Comparison of ENCODE assay signal across 8 cellular contexts in genomic region chr5:112174959-112175594, GRCh38.
DNase-seq lines count a peak whose midpoint lies in the region; ATAC-seq, FAIRE-seq and TF ChIP-seq lines count a peak whose summit lies in the region.

No MANE protein-coding gene starts in this region.

- WGBS in body of pancreas, 2 donors: 18 to 21% methylated on average over 8 of the region's 8 CpGs

- DNase-seq in activated CD4-positive, CD25-positive, alpha-beta regulatory T cell treated with anti-CD3 and anti-CD28 coated beads, Interleukin-2, amount 50 U/mL, for 72 hours: no peak
- DNase-seq in OCI-M1 (lab: John Stamatoyannopoulos, UW): peak; percentile 88
- peak; percentile 21 to 40 (median 33) for DNase-seq in body of pancreas
- DNase-seq in stimulated activated naive CD8-positive, alpha-beta T cell treated with anti-CD3 and anti-CD28 coated beads, Interleukin-15, amount 100 ng/mL, for 72 hours: peak; percentile 28 to 35

- H3K4me1 ChIP-seq in body of pancreas: peaks cover 5% of the 10 kb centered on the region

- intact Hi-C loops in body of pancreas (cut with DNase I): no loop called here

- no peak for TF ChIP-seq EP300 in Ishikawa (IDR thresholded peaks at IDR 0.05; ENCODE audit: borderline replicate concordance)

- no peaks in the 10 kb centered on the region for H3K9me3 Mint-ChIP-seq in stimulated activated naive CD8-positive, alpha-beta T cell treated with anti-CD3 and anti-CD28 coated beads, Interleukin-15, amount 100 ng/mL, for 72 hours

- TF ChIP-seq POLR2A in body of pancreas (IDR thresholded peaks at IDR 0.05): no peak

- peak; percentile 82 for TF ChIP-seq RAD21 in Ishikawa (IDR thresholded peaks at IDR 0.05; ENCODE audit: low read depth)

- H3K27ac ChIP-seq in body of pancreas: no peak overlapping the region

- ATAC-seq in activated CD4-positive, CD25-positive, alpha-beta regulatory T cell treated with anti-CD3 and anti-CD28 coated beads, Interleukin-2, amount 50 U/mL, for 24 hours: peak; percentile 48 to 64
- ATAC-seq in GM21717 (IDR thresholded peaks at IDR 0.05; ENCODE audit: unreplicated experiment) (peak; percentile 86), body of pancreas (peak; percentile 79)
- ATAC-seq in stimulated activated naive CD8-positive, alpha-beta T cell treated with anti-CD3 and anti-CD28 coated beads, Interleukin-15, amount 100 ng/mL, for 72 hours: peak; percentile 87

- peak; percentile 22 to 69 (median 57) for TF ChIP-seq CTCF in body of pancreas (IDR thresholded peaks at IDR 0.05)

- H3K4me3 Mint-ChIP-seq in stimulated activated naive CD8-positive, alpha-beta T cell treated with anti-CD3 and anti-CD28 coated beads, Interleukin-15, amount 100 ng/mL, for 72 hours: peak overlapping the region in 1 of 2 donors; percentile 46

- H3K4me1 Mint-ChIP-seq in stimulated activated naive CD8-positive, alpha-beta T cell treated with anti-CD3 and anti-CD28 coated beads, Interleukin-15, amount 100 ng/mL, for 72 hours: no peaks in the 10 kb centered on the region

- FAIRE-seq in islet of Langerhans (lab: Jason Lieb, UNC): peak; percentile 70

- H3K36me3 ChIP-seq in body of pancreas (replicated peaks in 1 of 2; ENCODE audit: insufficient read depth in 1 of 2, low read depth in 2 of 2): no peaks in the 10 kb centered on the region

- H3K27me3 Mint-ChIP-seq in stimulated activated naive CD8-positive, alpha-beta T cell treated with anti-CD3 and anti-CD28 coated beads, Interleukin-15, amount 100 ng/mL, for 72 hours: peaks cover 5% of the 10 kb centered on the region

- no peaks in the 10 kb centered on the region for H3K9me3 ChIP-seq in body of pancreas

- no peak overlapping the region for H3K4me3 ChIP-seq in body of pancreas

- H3K27ac Mint-ChIP-seq in stimulated activated naive CD8-positive, alpha-beta T cell treated with anti-CD3 and anti-CD28 coated beads, Interleukin-15, amount 100 ng/mL, for 72 hours: no peak overlapping the region

- H3K27me3 ChIP-seq in body of pancreas: no peaks in the 10 kb centered on the region

TF ChIP-seq in Ishikawa, 13 proteins besides CTCF, POLR2A, EP300 and RAD21:
- TF ChIP-seq NFIC (IDR thresholded peaks at IDR 0.05) (no peak), REST (IDR thresholded peaks at IDR 0.05; ENCODE audit: low read depth) (no peak), CEBPB (IDR thresholded peaks at IDR 0.05) (no peak), TEAD4 (IDR thresholded peaks at IDR 0.05) (no peak), FOXM1 (IDR thresholded peaks at IDR 0.05; ENCODE audit: borderline replicate concordance, low read depth) (no peak), USF1 (IDR thresholded peaks at IDR 0.05) (no peak), ZBTB7A (IDR thresholded peaks at IDR 0.05; ENCODE audit: low read depth) (no peak), EGR1 (IDR thresholded peaks at IDR 0.05) (no peak), MAX (IDR thresholded peaks at IDR 0.05) (no peak), TCF12 (IDR thresholded peaks at IDR 0.05; ENCODE audit: low read depth) (no peak), CREB1 (IDR thresholded peaks at IDR 0.05; ENCODE audit: low read depth) (no peak), TAF1 (IDR thresholded peaks at IDR 0.05; ENCODE audit: low read depth) (no peak), YY1 (IDR thresholded peaks at IDR 0.05; ENCODE audit: low read depth) (no peak)
